ENCODE assay signal across 33 cellular contexts in genomic region chr5:112257961-112258360, GRCh38.
"Had no signal": no experiment of that assay in that cellular context is flagged by ENCODE, and none has a peak within 500 bp of the region (broad histone marks: within the 10 kb centered on the region; RNA-seq: fewer than 3 reads in every experiment).

No MANE protein-coding gene starts in this region.

- H3K9me2 ChIP-seq: SK-N-SH had no signal

- H3K4me3 ChIP-seq: MG63, Peyer's patch, SJSA1 had no signal

- H3K4me2 ChIP-seq: SK-N-SH had no signal

- H3K9me3 ChIP-seq: MG63, Peyer's patch, SJSA1, SK-N-SH had no signal

- H3K27me3 ChIP-seq: brain microvascular endothelial cell, MG63, Peyer's patch, SJSA1 had no signal

- H3K27ac ChIP-seq: brain microvascular endothelial cell, Peyer's patch, SJSA1 had no signal

- DNase-seq: activated CD4-positive, alpha-beta T cell treated with anti-CD3 and anti-CD28 coated beads for 36 hours; activated CD4-positive, alpha-beta T cell treated with anti-CD3 and anti-CD28 coated beads, Interleukin-2, amount 10 ng/mL, durations not matched to agents 7 days and 5 days; activated CD4-positive, alpha-beta T cell treated with anti-CD3 and anti-CD28 coated beads, Interleukin-2, amount 50 U/mL, for 48 hours; activated CD8-positive, alpha-beta memory T cell treated with anti-CD3 and anti-CD28 coated beads, Interleukin-2, amount 50 U/mL, for 4 hours; activated CD8-positive, alpha-beta T cell treated with anti-CD3 and anti-CD28 coated beads, Interleukin-2, amount 10 ng/mL, durations not matched to agents 7 days and 5 days; activated effector memory CD4-positive, alpha-beta T cell treated with Interleukin-2 at 50 U/mL for 16 hours; activated naive CD4-positive, alpha-beta T cell treated with anti-CD3 and anti-CD28 coated beads, Interleukin-2, amount 10 ng/mL, durations not matched to agents 7 days and 5 days; activated naive CD8-positive, alpha-beta T cell treated with anti-CD3 and anti-CD28 coated beads, Interleukin-2, amount 50 U/mL, for 24 hours; activated T-cell treated with anti-CD3 and anti-CD28 coated beads for 4 hours; activated T-cell treated with anti-CD3 and anti-CD28 coated beads, Interleukin-2, amount 50 U/mL, for 48 hours; anterior cingulate cortex; brain microvascular endothelial cell; central memory CD4-positive, alpha-beta T cell; Kasumi-1; KG1; MG63; NCI-H1048; NCI-H1417 treated with DMSO at 0.1 percent for 48 hours; NCI-H187 treated with DMSO at 0.1 percent for 48 hours; NCI-H2081; NCI-H2171; NCI-H446 treated with DMSO at 0.1 percent for 48 hours; NCI-H524; NCI-H69; NCI-H82; NK-92 treated with Interleukin-12 subunit alpha and Interleukin-12 subunit beta, amount 100 ng/mL, for 24 hours; PC-3; Peyer's patch; RPMI8226; SHP77 treated with DMSO at 0.1 percent for 48 hours; SK-N-SH had no signal

- H3K4me1 ChIP-seq: Peyer's patch, SJSA1 had no signal

- H3K36me3 ChIP-seq: brain microvascular endothelial cell, MG63, Peyer's patch, SJSA1 had no signal

- FAIRE-seq: TTC549 had no signal

- H3K9ac ChIP-seq: SK-N-SH had no signal
